Comparison of ENCODE assay signal across 9 cellular contexts in the genomic region with DNA sequence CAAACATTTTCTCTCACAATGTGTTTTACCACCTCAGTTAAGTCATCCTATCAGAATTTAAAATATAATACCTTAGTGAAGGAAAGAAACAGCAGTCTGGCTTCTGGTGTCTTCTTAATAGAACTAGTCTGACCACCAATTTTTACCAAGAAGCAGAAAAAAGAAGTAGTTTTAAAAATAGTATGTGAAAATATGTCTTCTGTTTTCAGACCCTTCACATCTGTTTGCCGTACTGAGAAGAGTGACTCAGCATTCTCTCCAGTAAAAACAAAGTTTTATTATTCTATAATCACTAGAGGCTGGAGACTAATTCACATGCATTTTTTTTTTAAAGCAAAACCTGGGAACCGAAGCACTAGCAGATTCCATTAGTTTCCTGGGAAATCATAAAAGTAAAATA.
DNase-seq lines count a peak whose midpoint lies in the region; TF ChIP-seq lines count a peak whose summit lies in the region.
"Had no signal": no experiment of that assay in that cellular context is flagged by ENCODE, and none has a peak within 500 bp of the region (broad histone marks: within the 10 kb centered on the region; RNA-seq: fewer than 3 reads in every experiment).

No MANE protein-coding gene starts in this region.

- POLR2A ChIA-PET in HEK293T (lab: Yijun Ruan, JAX), result no interaction called here

- H4K20me1 ChIP-seq in GM23248 (ENCODE audit: insufficient read depth), result no peaks in the 10 kb centered on the region

- H2AFZ ChIP-seq in GM23248, result peak overlapping the region; percentile 81

- no peaks in the 10 kb centered on the region for H3F3A ChIP-seq in GM23248 (ENCODE audit: insufficient read depth)

- TF ChIP-seq CTCF in GM10266 (IDR thresholded peaks at IDR 0.05; ENCODE audit: control insufficient read depth, insufficient read depth, low read depth, missing control alignments), result no peak

- H3K4me1 ChIP-seq in GM23248 (ENCODE audit: insufficient read depth), result peaks cover 11% of the 10 kb centered on the region

- H3K27ac ChIP-seq in GM23248, result peak overlapping the region; percentile 8; the same call in 1 of the 2 replicates

- DNase-seq in GM10266 (ENCODE audit: extremely low spot score) (peak; percentile 6), GM23248 (peak; percentile 62), LHCN-M2 (ENCODE audit: low read depth) (peak; percentile 55), fibroblast of the conjunctiva (ENCODE audit: low read depth) (peak; percentile 34), GDM1 (lab: John Stamatoyannopoulos, UW) (no peak), NCI-H526 treated with DMSO at 0.1 percent for 48 hours (lab: John Stamatoyannopoulos, UW) (no peak), DMS 273 (lab: John Stamatoyannopoulos, UW; ENCODE audit: unreplicated experiment) (no peak), HEK293T (ENCODE audit: extremely low spot score) (no peak)
- DNase-seq: glutamatergic neuron had no signal

- H3K9me2 ChIP-seq in GM23248 (ENCODE audit: insufficient read depth), result no peaks in the 10 kb centered on the region

- H3K27me3 ChIP-seq in GM23248 (replicated peaks; ENCODE audit: insufficient read depth), result no peaks in the 10 kb centered on the region

- H3K9me3 ChIP-seq in GM23248 (ENCODE audit: low read depth), result no peaks in the 10 kb centered on the region

- in situ Hi-C loops in GM23248 (cut with MboI), result no loop called here

- peak overlapping the region; percentile 59 for H3K9ac ChIP-seq in GM23248

- H3K4me3 ChIP-seq in GM23248, result peak overlapping the region; percentile 59

- CTCF ChIA-PET in HEK293T (lab: Yijun Ruan, JAX), result no interaction called here

- H3K4me2 ChIP-seq in GM23248 (ENCODE audit: unreplicated experiment), result peak overlapping the region; percentile 67

- WGBS in GM23248 (ENCODE audit: low coverage in 1 of 2, low lambda C conversion rate in 2 of 2, missing lambda C conversion rate in 2 of 2), 2 experiments, result 2 to 3% methylated on average over 2 of the region's 2 CpGs

- H3K79me2 ChIP-seq in GM23248 (ENCODE audit: insufficient read depth), result no peaks in the 10 kb centered on the region

- no peaks in the 10 kb centered on the region for H3K36me3 ChIP-seq in GM23248 (ENCODE audit: low read depth)

TF ChIP-seq in HEK293T, 16 proteins besides CTCF, POLR2A, EP300 and RAD21:
- TF ChIP-seq LEF1 (IDR thresholded peaks at IDR 0.05; ENCODE audit: borderline replicate concordance) (no peak), NFRKB (IDR thresholded peaks at IDR 0.05) (no peak)
- TF ChIP-seq, protein P1, sequence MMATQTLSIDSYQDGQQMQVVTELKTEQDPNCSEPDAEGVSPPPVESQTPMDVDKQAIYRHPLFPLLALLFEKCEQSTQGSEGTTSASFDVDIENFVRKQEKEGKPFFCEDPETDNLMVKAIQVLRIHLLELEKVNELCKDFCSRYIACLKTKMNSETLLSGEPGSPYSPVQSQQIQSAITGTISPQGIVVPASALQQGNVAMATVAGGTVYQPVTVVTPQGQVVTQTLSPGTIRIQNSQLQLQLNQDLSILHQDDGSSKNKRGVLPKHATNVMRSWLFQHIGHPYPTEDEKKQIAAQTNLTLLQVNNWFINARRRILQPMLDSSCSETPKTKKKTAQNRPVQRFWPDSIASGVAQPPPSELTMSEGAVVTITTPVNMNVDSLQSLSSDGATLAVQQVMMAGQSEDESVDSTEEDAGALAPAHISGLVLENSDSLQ (IDR thresholded peaks at IDR 0.05), result no peak

Comparison
In these comparisons a context has a peak if more than half of its experiments do, and no peak if none do; other contexts are left out.
1. DNase-seq: peak in GM10266 (single experiment), GM23248 (single experiment), LHCN-M2 (single experiment) and fibroblast of the conjunctiva (single experiment); none in GDM1 (single experiment), NCI-H526 treated with DMSO at 0.1 percent for 48 hours (single experiment), DMS 273 (single experiment) and HEK293T (single experiment).